10 cellular contexts compared by ENCODE assay signal in the genomic region with DNA sequence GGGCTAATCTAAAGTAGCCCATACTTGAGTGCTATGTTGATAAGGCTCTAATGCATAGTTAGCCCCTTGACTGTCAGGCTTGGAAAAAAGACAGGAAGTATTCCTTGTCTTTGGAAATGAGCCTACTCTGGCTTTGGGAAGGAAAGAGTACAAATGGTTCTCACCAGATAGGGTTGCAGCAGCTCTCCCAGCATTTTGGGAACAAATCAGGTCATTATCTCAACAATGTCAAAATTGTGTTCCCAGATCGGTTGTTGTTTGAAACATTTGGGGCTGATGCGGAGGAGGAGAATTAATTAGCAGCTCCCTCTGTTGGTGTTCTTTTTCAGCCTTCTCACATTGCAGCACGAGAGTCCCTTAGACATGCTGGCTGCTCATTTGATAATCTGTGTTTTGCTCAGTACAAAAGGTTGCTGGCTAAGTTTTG. TPM values are rescaled to one million over a fixed set of nuclear protein-coding genes. Genes with fewer than 3 reads are reported as not detected.
DNase-seq lines count a peak whose midpoint lies in the region; ATAC-seq and TF ChIP-seq lines count a peak whose summit lies in the region.
"Had no signal": no experiment of that assay in that cellular context is flagged by ENCODE, and none has a peak within 500 bp of the region (broad histone marks: within the 10 kb centered on the region; RNA-seq: fewer than 3 reads in every experiment).

No MANE protein-coding gene starts in this region.

- ATAC-seq in GM19397 (IDR thresholded peaks at IDR 0.05; ENCODE audit: unreplicated experiment) (no peak), HG02678 (IDR thresholded peaks at IDR 0.05; ENCODE audit: unreplicated experiment) (no peak)

- H3K4me3 Mint-ChIP-seq in brain, result peak overlapping the region; percentile 59 to 80 (median 77)
- H3K4me3 Mint-ChIP-seq: CD4-positive, alpha-beta memory T cell had no signal

- intact Hi-C loops in uterus (cut with DNase I; ENCODE audit: low total_unique reads), result no loop called here

- TF ChIP-seq CTCF in brain (conservative IDR thresholded peaks at IDR 0.05) (peak; percentile 32 to 44), uterus (IDR thresholded peaks at IDR 0.05) (peak; percentile 30 to 53 (median 42))

- H3K27ac Mint-ChIP-seq in brain, result peak overlapping the region in 3 of 5 experiments; percentile 55 to 85 (median 57)

- no peaks in the 10 kb centered on the region for H3K9me3 Mint-ChIP-seq in brain
- H3K9me3 Mint-ChIP-seq: CD4-positive, alpha-beta memory T cell had no signal

- no peaks in the 10 kb centered on the region for H3K36me3 ChIP-seq in uterus

- H3K36me3 Mint-ChIP-seq in brain, result peaks cover 6% of the 10 kb centered on the region

- H3K27me3 ChIP-seq in uterus, result no peaks in the 10 kb centered on the region

- peaks cover 34% of the 10 kb centered on the region for H3K4me1 Mint-ChIP-seq in brain

- no peaks in the 10 kb centered on the region for H3K9me3 ChIP-seq in uterus

- peak overlapping the region; percentile 40 to 58 for H3K27ac ChIP-seq in uterus
- H3K27ac ChIP-seq: KMS-11 had no signal

- H3K27me3 Mint-ChIP-seq in brain, result peaks cover 8% of the 10 kb centered on the region

- no peaks in the 10 kb centered on the region for H3K4me1 ChIP-seq in uterus

- no peak overlapping the region for H3K4me3 ChIP-seq in uterus

- DNase-seq in NCI-H82 (lab: John Stamatoyannopoulos, UW), result peak; percentile 22
- no peak for DNase-seq in NCI-H82 treated with DMSO at 0.1 percent for 48 hours (lab: John Stamatoyannopoulos, UW; ENCODE audit: unreplicated experiment)
- peak; percentile 89 for DNase-seq in left kidney (ENCODE audit: low read depth, low spot score)
- peak; percentile 34 to 55 for DNase-seq in uterus
- DNase-seq in GF-D8 (lab: John Stamatoyannopoulos, UW), result no peak

- TF ChIP-seq POLR2A in uterus (IDR thresholded peaks at IDR 0.05), result no peak

RNA-seq across cellular contexts. Expression of gene KANK1, which starts 42.3 kb away (rescaled TPM):
- 21.5 TPM for polyA plus RNA-seq in brain (ENCODE audit: insufficient read depth, low read depth, low replicate concordance)
- 10 to 100 TPM; 39.1 to 73.8 (median 50.6) TPM for total RNA-seq in uterus

Comparison
In these comparisons a context has a peak if more than half of its experiments do, and no peak if none do; other contexts are left out.
1. DNase-seq: peak in NCI-H82 (single experiment), left kidney (single experiment) and uterus (2 of 2); none in NCI-H82 treated with DMSO at 0.1 percent for 48 hours (single experiment) and GF-D8 (single experiment).